Comparison of ENCODE assay signal across 22 cellular contexts in genomic region chr10:104029528-104029875, GRCh38. TPM values are rescaled to one million over a fixed set of nuclear protein-coding genes. Genes with fewer than 3 reads are reported as not detected.
A peak's percentile ranks its signal among the peaks of the same experiment; 100 is the strongest.
DNase-seq lines count a peak whose midpoint lies in the region; ATAC-seq and TF ChIP-seq lines count a peak whose summit lies in the region.
"Had no signal": no experiment of that assay in that cellular context is flagged by ENCODE, and none has a peak within 500 bp of the region (broad histone marks: within the 10 kb centered on the region; RNA-seq: fewer than 3 reads in every experiment).

No MANE protein-coding gene starts in this region.

- H3K27ac ChIP-seq in cingulate gyrus (ENCODE audit: low read depth, low read length) (peak overlapping the region; percentile 35), gastrocnemius medialis (peak overlapping the region in 1 of 4 donors; percentile 39)
- H3K27ac ChIP-seq: esophagus squamous epithelium, skin epidermis, upper lobe of left lung had no signal

- H3K4me3 ChIP-seq in gastrocnemius medialis: no peak overlapping the region
- H3K4me3 ChIP-seq: esophagus squamous epithelium, mucosa of descending colon, skin epidermis, upper lobe of left lung had no signal

- H3K27me3 ChIP-seq in gastrocnemius medialis: no peaks in the 10 kb centered on the region
- H3K27me3 ChIP-seq: esophagus squamous epithelium, upper lobe of left lung had no signal

- peaks cover 0 to 11% of the 10 kb centered on the region in 2 donors for H3K4me1 ChIP-seq in gastrocnemius medialis
- H3K4me1 ChIP-seq: esophagus squamous epithelium had no signal

- in situ Hi-C loops in gastrocnemius medialis (cut with MboI; ENCODE audit: low sequenced_read_pairs in 4 of 4): loop anchor here in 2 of 4 donors (25.0 kb wide), 1 partner anchor 183 kb away; no protein-coding TSS in a partner anchor

- H3K36me3 ChIP-seq in gastrocnemius medialis: peaks cover 0 to 30% of the 10 kb centered on the region in 2 donors

- peak; percentile 63 to 72 for ATAC-seq in gastrocnemius medialis
- ATAC-seq in GM18909 (IDR thresholded peaks at IDR 0.05; ENCODE audit: poor library complexity, unreplicated experiment): no peak
- ATAC-seq in GM19023 (IDR thresholded peaks at IDR 0.05; ENCODE audit: unreplicated experiment): no peak
- ATAC-seq: mucosa of descending colon; stimulated activated naive CD8-positive, alpha-beta T cell treated with anti-CD3 and anti-CD28 coated beads, Interleukin-15, amount 100 ng/mL, for 72 hours had no signal

- intact Hi-C loops in head of caudate nucleus (cut with DNase I): loop anchor here (10.0 kb wide), 1 partner anchor 115 kb away; the partner anchor contains the start of gene STN1
- intact Hi-C loops in gastrocnemius medialis (cut with DNase I; ENCODE audit: low total_unique reads): loop anchor here (5.0 to 10.0 kb wide), 2 partner anchors 135 to 223 kb away; partner anchors contain the start of gene GSTO1

- TF ChIP-seq CTCF in gastrocnemius medialis (IDR thresholded peaks at IDR 0.05 in 4 of 5, conservative IDR thresholded peaks at IDR 0.05 in 1 of 5): no peak

- peak; percentile 52 to 96 (median 84) for DNase-seq in head of caudate nucleus
- DNase-seq in medulla oblongata (ENCODE audit: extremely low spot score): peak; percentile 83
- peak in 1 of 2 donors; percentile 53 for DNase-seq in gastrocnemius medialis
- DNase-seq in NCI-H1105 treated with DMSO at 0.1 percent for 48 hours (lab: John Stamatoyannopoulos, UW): no peak
- no peak for DNase-seq in NK-92 treated with Interleukin-12 subunit alpha and Interleukin-12 subunit beta, amount 100 ng/mL, for 24 hours (lab: John Stamatoyannopoulos, UW)
- DNase-seq: activated CD4-positive, alpha-beta T cell treated with anti-CD3 and anti-CD28 coated beads, Interleukin-2, amount 50 U/mL, for 1 hour; activated gamma-delta T cell; AML-193; amniotic stem cell; effector CD8-positive, alpha-beta T cell; esophagus squamous epithelium; H7; mucosa of descending colon; NCI-H1417; NCI-H524; stimulated activated CD4-positive, alpha-beta T cell treated with anti-CD3 and anti-CD28 coated beads, Interleukin-2, amount 100 ng/mL, for 48 hours; stimulated activated naive CD8-positive, alpha-beta T cell treated with anti-CD3 and anti-CD28 coated beads, Interleukin-15, amount 100 ng/mL, for 72 hours; upper lobe of left lung had no signal

- TF ChIP-seq POLR2A in gastrocnemius medialis (IDR thresholded peaks at IDR 0.05): no peak

- no peaks in the 10 kb centered on the region for H3K9me3 ChIP-seq in gastrocnemius medialis
- H3K9me3 ChIP-seq: esophagus squamous epithelium, mucosa of descending colon, upper lobe of left lung had no signal

RNA-seq across cellular contexts. Expression of gene COL17A1, which starts 56.2 kb away (rescaled TPM):
- total RNA-seq in gastrocnemius medialis: under 1 TPM in 1 of 4 donors, not detected in 3; 0.63 TPM

Comparison
In these comparisons a context has a peak if more than half of its experiments do, and no peak if none do; other contexts are left out.
1. DNase-seq: peak in head of caudate nucleus (42 of 42) and medulla oblongata (single experiment); none in NCI-H1105 treated with DMSO at 0.1 percent for 48 hours (single experiment) and NK-92 treated with Interleukin-12 subunit alpha and Interleukin-12 subunit beta, amount 100 ng/mL, for 24 hours (single experiment).
2. ATAC-seq: peak in gastrocnemius medialis (2 of 2); none in GM18909 (single experiment) and GM19023 (single experiment).